ENCODE assay signal across 1 cellular context in the genomic region with DNA sequence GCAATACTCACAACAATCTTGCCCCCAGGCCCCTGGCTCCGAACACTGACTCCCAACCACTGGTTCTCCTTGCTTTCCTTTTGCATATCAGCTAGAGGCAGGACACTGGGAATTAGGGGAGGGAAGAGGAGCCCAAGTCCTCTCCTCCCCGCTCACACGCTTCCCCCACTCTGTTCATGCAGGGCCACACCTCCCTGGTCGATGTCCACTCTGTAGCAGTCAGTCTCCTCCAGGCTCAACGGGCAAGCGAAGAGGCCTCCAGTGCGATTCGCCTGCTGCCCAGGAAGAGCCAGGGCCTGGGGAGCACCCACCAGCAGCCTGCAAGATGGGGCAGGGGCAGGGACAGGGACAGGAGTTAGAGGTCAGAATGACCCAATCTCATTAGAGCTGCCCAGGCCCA.
TF ChIP-seq lines count a peak whose summit lies in the region.

No MANE protein-coding gene starts in this region.

TF ChIP-seq in K562, 482 proteins besides CTCF, POLR2A, EP300 and RAD21:
- TF ChIP-seq NFE2L1 (tag; IDR thresholded peaks at IDR 0.05; ENCODE audit: borderline replicate concordance, low read depth): no peak
- no peak for TF ChIP-seq SOX6 (IDR thresholded peaks at IDR 0.05)
- TF ChIP-seq MAZ (CRISPR knock-in tag; conservative IDR thresholded peaks at IDR 0.05 in 1 of 2, IDR thresholded peaks at IDR 0.05 in 1 of 2): no peak
- TF ChIP-seq ILF3 (IDR thresholded peaks at IDR 0.05; ENCODE audit: borderline replicate concordance): no peak
- no peak for TF ChIP-seq HNRNPH1 (optimal IDR thresholded peaks at IDR 0.05; ENCODE audit: low read depth, low read length)
- no peak for TF ChIP-seq GABPB1 (CRISPR knock-in tag; IDR thresholded peaks at IDR 0.05)
- TF ChIP-seq ZSCAN32 (CRISPR knock-in tag; IDR thresholded peaks at IDR 0.05): no peak
- no peak for TF ChIP-seq TBL1XR1 (IDR thresholded peaks at IDR 0.05; ENCODE audit: low read length in 2 of 2)
- no peak for TF ChIP-seq ZFP1 (CRISPR knock-in tag; IDR thresholded peaks at IDR 0.05)
- TF ChIP-seq HES1 (IDR thresholded peaks at IDR 0.05; ENCODE audit: low read depth): no peak
- TF ChIP-seq ZNF77 (CRISPR knock-in tag; IDR thresholded peaks at IDR 0.05): no peak
- TF ChIP-seq SRSF7 (optimal IDR thresholded peaks at IDR 0.05; ENCODE audit: low read depth, low read length): no peak
- no peak for TF ChIP-seq POLR3A (IDR thresholded peaks at IDR 0.05; ENCODE audit: borderline replicate concordance, extremely low read depth, insufficient read depth, insufficient read length)
- TF ChIP-seq ARID2 (IDR thresholded peaks at IDR 0.05): no peak
- no peak for TF ChIP-seq ZBTB26 (CRISPR knock-in tag; IDR thresholded peaks at IDR 0.05)
- no peak for TF ChIP-seq ZBTB5 (IDR thresholded peaks at IDR 0.05)
- TF ChIP-seq CC2D1A (IDR thresholded peaks at IDR 0.05): no peak
